ENCODE assay signal across 16 cellular contexts in the genomic region with DNA sequence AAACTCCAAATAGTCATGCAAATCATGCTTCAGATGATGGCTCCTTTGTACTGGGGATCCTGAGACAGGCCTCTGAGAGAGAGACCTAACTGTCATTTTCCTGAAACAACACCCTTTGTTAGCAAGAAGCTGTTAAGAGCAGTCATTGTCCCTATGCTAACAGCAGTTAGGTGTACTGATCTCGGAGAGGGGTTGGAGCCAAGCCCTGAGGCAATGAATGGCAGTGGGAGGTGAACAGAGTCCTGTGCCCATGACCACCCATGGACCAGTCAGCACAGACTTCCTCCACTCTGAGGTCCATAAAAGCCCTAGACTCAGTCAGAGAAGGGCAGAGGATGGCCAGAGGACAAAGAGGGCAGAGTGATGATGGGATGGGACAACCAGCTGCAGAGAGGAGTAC.
A peak's percentile ranks its signal among the peaks of the same experiment; 100 is the strongest.
DNase-seq lines count a peak whose midpoint lies in the region; ATAC-seq, FAIRE-seq and TF ChIP-seq lines count a peak whose summit lies in the region.
"Had no signal": no experiment of that assay in that cellular context is flagged by ENCODE, and none has a peak within 500 bp of the region (broad histone marks: within the 10 kb centered on the region; RNA-seq: fewer than 3 reads in every experiment).

No MANE protein-coding gene starts in this region.

- no peak for FAIRE-seq in RCC 7860 (lab: Jason Lieb, UNC)
- FAIRE-seq: A549, GM12892 had no signal

- H3K36me3 ChIP-seq in endodermal cell (ENCODE audit: control insufficient read depth, insufficient read depth, low read length) = no peaks in the 10 kb centered on the region
- H3K36me3 ChIP-seq in neural progenitor cell = no peaks in the 10 kb centered on the region
- H3K36me3 ChIP-seq: HAP-1 had no signal

- TF ChIP-seq CTCF in endodermal cell (conservative IDR thresholded peaks at IDR 0.05) (no peak), neural progenitor cell (IDR thresholded peaks at IDR 0.05) (no peak)

- H3K4me1 ChIP-seq in endodermal cell (ENCODE audit: control insufficient read depth, insufficient read depth, low read length) (no peaks in the 10 kb centered on the region), neural progenitor cell (no peaks in the 10 kb centered on the region)
- H3K4me1 ChIP-seq: A549, HAP-1 had no signal

- H3K4me2 ChIP-seq in neural progenitor cell = no peak overlapping the region
- H3K4me2 ChIP-seq: A549 had no signal

- H3K4me3 ChIP-seq in endodermal cell (ENCODE audit: low read length) (no peak overlapping the region), neural progenitor cell (no peak overlapping the region)
- H3K4me3 ChIP-seq: A549, HAP-1 had no signal

- peaks cover 10% of the 10 kb centered on the region for H3K36me3 Mint-ChIP-seq in endodermal cell (ENCODE audit: low read depth)
- H3K36me3 Mint-ChIP-seq in neural progenitor cell = no peaks in the 10 kb centered on the region
- H3K36me3 Mint-ChIP-seq in activated CD8-positive, alpha-beta T cell treated with anti-CD3 and anti-CD28 coated beads, Interleukin-2, amount 10 ng/mL, durations not matched to agents 7 days and 5 days (ENCODE audit: low read depth) = no peaks in the 10 kb centered on the region
- H3K36me3 Mint-ChIP-seq: CD14-positive monocyte; CD8-positive, alpha-beta memory T cell had no signal

- DNase-seq in NCI-H69 (lab: John Stamatoyannopoulos, UW) (peak; percentile 11), endodermal cell (peak; percentile 57), neural progenitor cell (ENCODE audit: low spot score) (no peak), RCC 7860 (ENCODE audit: low spot score) (no peak), NCI-H510A (lab: John Stamatoyannopoulos, UW) (no peak)
- DNase-seq in activated CD8-positive, alpha-beta T cell treated with anti-CD3 and anti-CD28 coated beads, Interleukin-2, amount 10 ng/mL, durations not matched to agents 7 days and 5 days = no peak
- no peak for DNase-seq in stimulated activated CD4-positive, alpha-beta T cell treated with anti-CD3 and anti-CD28 coated beads, Interleukin-2, amount 100 ng/mL, for 48 hours
- DNase-seq: Caco-2; CD8-positive, alpha-beta memory T cell; DND-41; GDM1; GOT3 had no signal

- H4K20me1 ChIP-seq in neural progenitor cell (ENCODE audit: low read depth) = no peaks in the 10 kb centered on the region

- H3K27me3 ChIP-seq in endodermal cell (ENCODE audit: control insufficient read depth, insufficient read depth, low read length, poor library complexity, severe bottlenecking) (no peaks in the 10 kb centered on the region), neural progenitor cell (no peaks in the 10 kb centered on the region)

- H3K27ac ChIP-seq in endodermal cell (ENCODE audit: low read depth, low read length) (no peak overlapping the region), neural progenitor cell (no peak overlapping the region)
- H3K27ac ChIP-seq: A549 had no signal

- H3K4me1 Mint-ChIP-seq in endodermal cell (peaks cover 10% of the 10 kb centered on the region), neural progenitor cell (no peaks in the 10 kb centered on the region)
- no peaks in the 10 kb centered on the region for H3K4me1 Mint-ChIP-seq in activated CD8-positive, alpha-beta T cell treated with anti-CD3 and anti-CD28 coated beads, Interleukin-2, amount 10 ng/mL, durations not matched to agents 7 days and 5 days (ENCODE audit: low read depth)
- H3K4me1 Mint-ChIP-seq: CD14-positive monocyte; CD8-positive, alpha-beta memory T cell had no signal

- POLR2A ChIA-PET in activated CD8-positive, alpha-beta T cell treated with anti-CD3 and anti-CD28 coated beads, Interleukin-2, amount 10 ng/mL, durations not matched to agents 7 days and 5 days (lab: Charles Lee) = no interaction called here

- H3K9me3 Mint-ChIP-seq in endodermal cell (peaks cover 16% of the 10 kb centered on the region), neural progenitor cell (peaks cover 2% of the 10 kb centered on the region)
- peaks cover 15% of the 10 kb centered on the region for H3K9me3 Mint-ChIP-seq in activated CD8-positive, alpha-beta T cell treated with anti-CD3 and anti-CD28 coated beads, Interleukin-2, amount 10 ng/mL, durations not matched to agents 7 days and 5 days (ENCODE audit: insufficient read depth)

- no peak for ATAC-seq in activated CD8-positive, alpha-beta T cell treated with anti-CD3 and anti-CD28 coated beads, Interleukin-2, amount 10 ng/mL, durations not matched to agents 7 days and 5 days
- ATAC-seq: A549 had no signal

- H3K9ac ChIP-seq in endodermal cell (ENCODE audit: extremely low read depth, low read length, poor library complexity, severe bottlenecking) (no peak overlapping the region), neural progenitor cell (no peak overlapping the region)

- CTCF ChIA-PET in activated CD8-positive, alpha-beta T cell treated with anti-CD3 and anti-CD28 coated beads, Interleukin-2, amount 10 ng/mL, durations not matched to agents 7 days and 5 days (lab: Charles Lee) = no interaction called here

- H3K27ac Mint-ChIP-seq in endodermal cell (peak overlapping the region; percentile 31), neural progenitor cell (no peak overlapping the region)
- H3K27ac Mint-ChIP-seq in activated CD8-positive, alpha-beta T cell treated with anti-CD3 and anti-CD28 coated beads, Interleukin-2, amount 10 ng/mL, durations not matched to agents 7 days and 5 days = no peak overlapping the region
- H3K27ac Mint-ChIP-seq: CD14-positive monocyte; CD8-positive, alpha-beta memory T cell had no signal

- H2AFZ ChIP-seq in neural progenitor cell (replicated peaks) = peak overlapping the region; percentile 34

- H3K27me3 Mint-ChIP-seq in endodermal cell (ENCODE audit: insufficient read depth) = no peaks in the 10 kb centered on the region
- H3K27me3 Mint-ChIP-seq in neural progenitor cell (ENCODE audit: insufficient read depth, low read depth) = no peaks in the 10 kb centered on the region
- H3K27me3 Mint-ChIP-seq in activated CD8-positive, alpha-beta T cell treated with anti-CD3 and anti-CD28 coated beads, Interleukin-2, amount 10 ng/mL, durations not matched to agents 7 days and 5 days (ENCODE audit: low read depth) = no peaks in the 10 kb centered on the region
- H3K27me3 Mint-ChIP-seq: CD8-positive, alpha-beta memory T cell had no signal

- WGBS in endodermal cell (ENCODE audit: insufficient coverage in 1 of 2, insufficient read length in 1 of 2), 2 experiments = 95% methylated on average over 1 of the region's 1 CpG; no CpG with 5 or more reads in 1 of the 2 experiments

- H3K4me3 Mint-ChIP-seq in endodermal cell = no peak overlapping the region
- no peak overlapping the region for H3K4me3 Mint-ChIP-seq in neural progenitor cell
- no peak overlapping the region for H3K4me3 Mint-ChIP-seq in activated CD8-positive, alpha-beta T cell treated with anti-CD3 and anti-CD28 coated beads, Interleukin-2, amount 10 ng/mL, durations not matched to agents 7 days and 5 days
- H3K4me3 Mint-ChIP-seq: CD14-positive monocyte; CD8-positive, alpha-beta memory T cell had no signal

- H3K9me3 ChIP-seq in endodermal cell (ENCODE audit: control insufficient read depth, low read length) (peaks cover 9% of the 10 kb centered on the region), neural progenitor cell (ENCODE audit: low read depth) (no peaks in the 10 kb centered on the region)
- H3K9me3 ChIP-seq: HAP-1 had no signal

- no peaks in the 10 kb centered on the region for H3K79me2 ChIP-seq in neural progenitor cell (ENCODE audit: low read depth)

- H3F3A ChIP-seq in neural progenitor cell (ENCODE audit: low read depth) = no peaks in the 10 kb centered on the region

Comparison
In these comparisons a context has a peak if more than half of its experiments do, and no peak if none do; other contexts are left out.
1. DNase-seq: peak in NCI-H69 (single experiment) and endodermal cell (single experiment); none in neural progenitor cell (single experiment), activated CD8-positive, alpha-beta T cell treated with anti-CD3 and anti-CD28 coated beads, Interleukin-2, amount 10 ng/mL, durations not matched to agents 7 days and 5 days (single experiment), RCC 7860 (single experiment), stimulated activated CD4-positive, alpha-beta T cell treated with anti-CD3 and anti-CD28 coated beads, Interleukin-2, amount 100 ng/mL, for 48 hours (0 of 2) and NCI-H510A (single experiment).